21 cellular contexts compared by ENCODE assay signal in the genomic region with DNA sequence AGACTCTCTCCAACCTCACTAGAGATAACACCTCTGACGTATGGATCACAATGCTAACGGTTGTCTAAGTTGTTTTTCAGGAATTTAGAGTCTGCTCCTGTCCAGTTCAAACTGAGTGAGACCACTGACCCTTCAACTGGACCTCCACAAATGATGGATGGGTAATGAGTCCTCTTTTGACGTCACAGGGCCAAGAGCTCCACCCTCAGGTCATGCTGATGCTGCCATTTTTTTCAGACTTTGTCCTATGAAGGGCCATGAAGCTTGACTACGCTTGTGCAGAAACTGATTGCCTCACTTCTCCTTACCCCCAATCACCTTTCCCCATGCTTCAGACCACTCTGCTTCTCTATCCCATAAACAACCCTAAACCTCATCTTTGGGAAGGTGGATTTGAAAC. TPM values are rescaled to one million over a fixed set of nuclear protein-coding genes. Genes with fewer than 3 reads are reported as not detected.
"Had no signal": no experiment of that assay in that cellular context is flagged by ENCODE, and none has a peak within 500 bp of the region (broad histone marks: within the 10 kb centered on the region; RNA-seq: fewer than 3 reads in every experiment).

No MANE protein-coding gene starts in this region.

- H3K9me3 ChIP-seq: lower lobe of right lung, mucosa of descending colon, uterus had no signal

- H3K27ac ChIP-seq: lower lobe of right lung, sigmoid colon, uterus had no signal

- ATAC-seq: activated CD8-positive, alpha-beta T cell treated with anti-CD3 and anti-CD28 coated beads, Interleukin-2, amount 10 ng/mL, durations not matched to agents 7 days and 5 days; activated naive CD4-positive, alpha-beta T cell treated with anti-CD3 and anti-CD28 coated beads, Interleukin-2, amount 50 U/mL, for 72 hours; activated T-helper 17 cell treated with anti-CD3 and anti-CD28 coated beads, Interleukin-2, amount 50 U/mL, for 72 hours; left lobe of liver; lower lobe of right lung; mucosa of descending colon; stimulated activated memory B cell treated with anti-CD40 and anti-IgM and Interleukin-4, amounts not matched to agents 10 μg/mL and 1 μg/mL and 100 μg/mL, for 72 hours had no signal

- H3K4me3 ChIP-seq: lower lobe of right lung, mucosa of descending colon, sigmoid colon, smooth muscle cell, uterus had no signal

- H3K4me1 ChIP-seq: lower lobe of right lung, sigmoid colon, uterus had no signal

- H3K27me3 ChIP-seq: uterus had no signal

- DNase-seq: activated CD4-positive, alpha-beta T cell treated with anti-CD3 and anti-CD28 coated beads, Interleukin-2, amount 50 U/mL, for 1 hour; activated CD4-positive, CD25-positive, alpha-beta regulatory T cell treated with anti-CD3 and anti-CD28 coated beads, Interleukin-2, amount 50 U/mL, for 72 hours; activated CD8-positive, alpha-beta T cell treated with anti-CD3 and anti-CD28 coated beads, Interleukin-2, amount 10 ng/mL, durations not matched to agents 7 days and 5 days; immature natural killer cell; lower lobe of right lung; mesendoderm; mucosa of descending colon; occipital lobe; sigmoid colon; stimulated activated CD4-positive, alpha-beta T cell treated with anti-CD3 and anti-CD28 coated beads, Interleukin-15, amount 100 ng/mL, for 24 hours; trophoblast cell; uterus had no signal

- H3K36me3 ChIP-seq: lower lobe of right lung, sigmoid colon, uterus had no signal

- H3K4me2 ChIP-seq: smooth muscle cell had no signal

RNA-seq across cellular contexts. Expression of a gene that starts 16.6 kb away (rescaled TPM):
- total RNA-seq: activated CD8-positive, alpha-beta T cell treated with anti-CD3 and anti-CD28 coated beads, Interleukin-2, amount 10 ng/mL, durations not matched to agents 7 days and 5 days; activated naive CD4-positive, alpha-beta T cell treated with anti-CD3 and anti-CD28 coated beads, Interleukin-2, amount 50 U/mL, for 72 hours; activated T-helper 17 cell treated with anti-CD3 and anti-CD28 coated beads, Interleukin-2, amount 50 U/mL, for 72 hours; chondrocyte; epithelial cell of proximal tubule; fibroblast of villous mesenchyme had no signal
- polyA plus RNA-seq: aorta, immature natural killer cell, smooth muscle cell had no signal
